30 cellular contexts compared by ENCODE assay signal in genomic region chr9:16031486-16031885, GRCh38.
DNase-seq lines count a peak whose midpoint lies in the region; ATAC-seq and FAIRE-seq lines count a peak whose summit lies in the region.
"Had no signal": no experiment of that assay in that cellular context is flagged by ENCODE, and none has a peak within 500 bp of the region (broad histone marks: within the 10 kb centered on the region; RNA-seq: fewer than 3 reads in every experiment).

No MANE protein-coding gene starts in this region.

- peak; percentile 50 for DNase-seq in ELR (ENCODE audit: low read depth)
- DNase-seq in RCC 7860 (ENCODE audit: low spot score), result peak; percentile 24
- DNase-seq in glomerular visceral epithelial cell (ENCODE audit: extremely low spot score), result peak; percentile 61
- DNase-seq in HAP-1 (ENCODE audit: low spot score in 2 of 2), result no peak
- no peak for DNase-seq in stimulated activated CD4-positive, alpha-beta T cell treated with anti-CD3 and anti-CD28 coated beads, Interleukin-1b, Interleukin-23, amount 100 ng/mL, for 48 hours
- DNase-seq: activated CD4-positive, alpha-beta T cell treated with anti-CD3 and anti-CD28 coated beads for 36 hours; activated CD8-positive, alpha-beta memory T cell treated with anti-CD3 and anti-CD28 coated beads for 24 hours; activated effector memory CD4-positive, alpha-beta T cell treated with anti-CD3 and anti-CD28 coated beads, Interleukin-2, amount 50 U/mL, for 16 hours; activated naive CD8-positive, alpha-beta T cell treated with anti-CD3 and anti-CD28 coated beads for 36 hours; aorta; C1 segment of cervical spinal cord; caudate nucleus; COR-L47; endodermal cell; GOT3; immature natural killer cell; naive B cell; NCI-H2081 treated with DMSO at 0.1 percent for 48 hours; NCI-H748 treated with DMSO at 0.1 percent for 48 hours; psoas muscle; trophoblast cell had no signal

- no peak for ATAC-seq in HG02973 (IDR thresholded peaks at IDR 0.05; ENCODE audit: unreplicated experiment)
- ATAC-seq in HG02970 (IDR thresholded peaks at IDR 0.05; ENCODE audit: low FRiP score, unreplicated experiment), result no peak
- ATAC-seq: activated CD4-positive, alpha-beta T cell treated with anti-CD3 and anti-CD28 coated beads for 36 hours; esophagus mucosa; left lobe of liver; psoas muscle had no signal

- in situ Hi-C loops in HAP-1 (cut with MboI; ENCODE audit: low sequenced_read_pairs), result no loop called here

- H3K4me2 ChIP-seq in skeletal muscle satellite cell (ENCODE audit: low read length), result no peak overlapping the region

- FAIRE-seq in RCC 7860 (lab: Jason Lieb, UNC), result no peak
- FAIRE-seq: frontal cortex had no signal

- peaks cover 62% of the 10 kb centered on the region for H3K4me1 ChIP-seq in skeletal muscle satellite cell (ENCODE audit: control insufficient read depth, insufficient read depth, low read length)
- no peaks in the 10 kb centered on the region for H3K4me1 ChIP-seq in HAP-1
- H3K4me1 ChIP-seq: psoas muscle had no signal

- H3K4me3 ChIP-seq in skeletal muscle satellite cell (ENCODE audit: low read length) (no peak overlapping the region), HAP-1 (no peak overlapping the region)
- H3K4me3 ChIP-seq: MG63, psoas muscle, SK-N-MC, skin epidermis had no signal

- H3K9ac ChIP-seq in skeletal muscle satellite cell (ENCODE audit: low read depth, low read length), result peak overlapping the region; percentile 68

- H3K36me3 ChIP-seq in skeletal muscle satellite cell (ENCODE audit: insufficient read depth, low read length), result no peaks in the 10 kb centered on the region
- H3K36me3 ChIP-seq in HAP-1 (replicated peaks), result no peaks in the 10 kb centered on the region

- H3K27me3 ChIP-seq in skeletal muscle satellite cell (ENCODE audit: control insufficient read depth, insufficient read depth, low read length) (no peaks in the 10 kb centered on the region), HAP-1 (ENCODE audit: low read depth) (no peaks in the 10 kb centered on the region)
- H3K27me3 ChIP-seq: MG63 had no signal

- H3K9me3 ChIP-seq in skeletal muscle satellite cell (replicated peaks; ENCODE audit: low read length) (no peaks in the 10 kb centered on the region), HAP-1 (no peaks in the 10 kb centered on the region)
- H3K9me3 ChIP-seq: psoas muscle had no signal

Comparison
In these comparisons a context has a peak if more than half of its experiments do, and no peak if none do; other contexts are left out.
1. DNase-seq: peak in ELR (single experiment), RCC 7860 (single experiment) and glomerular visceral epithelial cell (single experiment); none in HAP-1 (0 of 2) and stimulated activated CD4-positive, alpha-beta T cell treated with anti-CD3 and anti-CD28 coated beads, Interleukin-1b, Interleukin-23, amount 100 ng/mL, for 48 hours (single experiment).